9 cellular contexts compared by ENCODE assay signal in genomic region chr7:79452032-79452494, GRCh38. TPM values are rescaled to one million over a fixed set of nuclear protein-coding genes. Genes with fewer than 3 reads are reported as not detected.
DNase-seq lines count a peak whose midpoint lies in the region; ATAC-seq, FAIRE-seq and TF ChIP-seq lines count a peak whose summit lies in the region.
"Had no signal": no experiment of that assay in that cellular context is flagged by ENCODE, and none has a peak within 500 bp of the region (broad histone marks: within the 10 kb centered on the region; RNA-seq: fewer than 3 reads in every experiment).

No MANE protein-coding gene starts in this region.

- H2BK5ac ChIP-seq in mesenchymal stem cell (ENCODE audit: low read depth, low read length, poor library complexity, severe bottlenecking), result no peak overlapping the region

- POLR2A ChIA-PET in A549 (lab: Yijun Ruan, JAX), result interaction anchor here (0.8 kb wide), 1 partner anchor 154 kb away, joined by 4 read pairs; no protein-coding TSS in a partner anchor
- POLR2A ChIA-PET in SK-N-SH (lab: Yijun Ruan, JAX), result interaction anchor here (0.7 kb wide), 2 partner anchors 369 to 652 kb away, joined by 3 read pairs; no protein-coding TSS in a partner anchor

- H3K4me1 ChIP-seq in A549 (0 out of 3 replicates have a peak, but pooled peaks cover 3% of the 10 kb centered on the region), SK-N-SH (ENCODE audit: control insufficient read depth in 1 of 2, insufficient read depth in 2 of 2, low read depth in 1 of 2, low read length in 1 of 2) (peaks cover 0 to 27% of the 10 kb centered on the region in 2 experiments; a peak in 2 of 4 replicates), esophagus (ENCODE audit: control insufficient read depth in 2 of 2, insufficient read depth in 2 of 2, low read length in 1 of 2) (peaks cover 0 to 6% of the 10 kb centered on the region in 2 donors), mesenchymal stem cell (ENCODE audit: control insufficient read depth, insufficient read depth, low read depth, low read length) (peaks cover 4% of the 10 kb centered on the region), suprapubic skin (peaks cover 16% of the 10 kb centered on the region)

- H3F3A ChIP-seq in SK-N-SH (replicated peaks; ENCODE audit: insufficient read depth), result peaks cover 10% of the 10 kb centered on the region

- H3K79me2 ChIP-seq in SK-N-SH (ENCODE audit: insufficient read depth), result peaks cover 37% of the 10 kb centered on the region

- no peaks in the 10 kb centered on the region for H3K9me3 ChIP-seq in A549
- H3K9me3 ChIP-seq in SK-N-SH, result no peaks in the 10 kb centered on the region
- H3K9me3 ChIP-seq in esophagus (ENCODE audit: control insufficient read depth in 2 of 2, insufficient read depth in 1 of 2, low read depth in 1 of 2, low read length in 1 of 2), result peaks cover 0 to 2% of the 10 kb centered on the region in 2 donors
- H3K9me3 ChIP-seq in mesenchymal stem cell (ENCODE audit: control insufficient read depth, low read length), result no peaks in the 10 kb centered on the region
- H3K9me3 ChIP-seq in suprapubic skin, result no peaks in the 10 kb centered on the region

- H2AK5ac ChIP-seq in mesenchymal stem cell (ENCODE audit: low read length, severe bottlenecking), result no peak overlapping the region

- H2BK12ac ChIP-seq in mesenchymal stem cell (ENCODE audit: low read length in 2 of 2), result no peak overlapping the region

- peak overlapping the region; percentile 95 for H3K9ac ChIP-seq in SK-N-SH
- peak overlapping the region; percentile 100 for H3K9ac ChIP-seq in mesenchymal stem cell (ENCODE audit: low read length)

- TF ChIP-seq POLR2A in A549 (IDR thresholded peaks at IDR 0.05; ENCODE audit: low read length) (peak; percentile 29), suprapubic skin (IDR thresholded peaks at IDR 0.05) (peak in 1 of 2 donors; percentile 59)

- H4K91ac ChIP-seq in mesenchymal stem cell (ENCODE audit: low read length), result peak overlapping the region; percentile 75

- H3K23ac ChIP-seq in mesenchymal stem cell (ENCODE audit: low read length in 2 of 2), result no peak overlapping the region

- H3K4me2 ChIP-seq in A549 (peak overlapping the region; percentile 93), SK-N-SH (peak overlapping the region; percentile 98), mesenchymal stem cell (ENCODE audit: low read length, poor library complexity, severe bottlenecking) (peak overlapping the region; percentile 100)

- CTCF ChIA-PET in A549 (lab: Yijun Ruan, JAX), result interaction anchor here (0.5 to 1.5 kb wide), 2 partner anchors 154 to 187 kb away, joined by 3 to 4 read pairs; no protein-coding TSS in a partner anchor
- CTCF ChIA-PET in SK-N-SH (lab: Yijun Ruan, JAX), result interaction anchor here (1.1 to 2.8 kb wide), 5 partner anchors 45 to 170 kb away, joined by 3 to 15 read pairs (median 3); no protein-coding TSS in a partner anchor

- peaks cover 9 to 17% of the 10 kb centered on the region in 2 experiments for H3K36me3 ChIP-seq in SK-N-SH (replicated peaks in 1 of 2; ENCODE audit: control insufficient read depth in 1 of 2, insufficient read depth in 2 of 2, low read length in 1 of 2)
- H3K36me3 ChIP-seq in esophagus (ENCODE audit: control insufficient read depth in 2 of 2, insufficient read depth in 2 of 2, low read length in 1 of 2), result no peaks in the 10 kb centered on the region
- peaks cover 0 to 6% of the 10 kb centered on the region in 2 experiments for H3K36me3 ChIP-seq in mesenchymal stem cell (ENCODE audit: control insufficient read depth in 1 of 2, insufficient read depth in 2 of 2, low read depth in 1 of 2, low read length in 2 of 2)
- H3K36me3 ChIP-seq in suprapubic skin, result no peaks in the 10 kb centered on the region

- H3K14ac ChIP-seq in mesenchymal stem cell (ENCODE audit: low read length in 2 of 2), result no peak overlapping the region

- H3K27me3 ChIP-seq in SK-N-SH (ENCODE audit: insufficient read depth) (no peaks in the 10 kb centered on the region), esophagus (ENCODE audit: control insufficient read depth in 1 of 2, insufficient read depth in 2 of 2, low read length in 2 of 2) (no peaks in the 10 kb centered on the region), mesenchymal stem cell (ENCODE audit: control insufficient read depth in 1 of 2, insufficient read depth in 1 of 2, low read length in 2 of 2) (no peaks in the 10 kb centered on the region), suprapubic skin (peaks cover 23% of the 10 kb centered on the region)

- H2AFZ ChIP-seq in SK-N-SH (ENCODE audit: low read depth) (peak overlapping the region; percentile 78), mesenchymal stem cell (ENCODE audit: low read depth, low read length) (no peak overlapping the region)

- DNase-seq in A549 (ENCODE audit: low read depth in 1 of 2, low spot score in 1 of 2) (peak; percentile 82 to 90), GOT3 (lab: John Stamatoyannopoulos, UW) (peak; percentile 3), SK-N-SH (peak; percentile 91), mesenchymal stem cell (peak; percentile 90), suprapubic skin (ENCODE audit: low spot score in 2 of 2) (peak; percentile 92 to 93), LoVo (ENCODE audit: low spot score) (no peak)

- peaks cover 22% of the 10 kb centered on the region for H3K79me1 ChIP-seq in mesenchymal stem cell (replicated peaks; ENCODE audit: low read length, poor library complexity, severe bottlenecking)

- peak overlapping the region; percentile 89 for H4K8ac ChIP-seq in mesenchymal stem cell (ENCODE audit: low read length)

- H4K20me1 ChIP-seq in SK-N-SH (ENCODE audit: insufficient read depth), result no peaks in the 10 kb centered on the region

- FAIRE-seq in A549 (lab: Jason Lieb, UNC), result no peak
- FAIRE-seq: GM12878 had no signal

- H3K4ac ChIP-seq in mesenchymal stem cell (ENCODE audit: low read depth in 1 of 2, low read length in 2 of 2), result peak overlapping the region; percentile 89 to 95

- 2% methylated on average over 21 of the region's 27 CpGs for WGBS in A549 (ENCODE audit: missing lambda C conversion rate)
- 2% methylated on average over 26 of the region's 27 CpGs for WGBS in SK-N-SH (ENCODE audit: low lambda C conversion rate)
- WGBS in esophagus, 2 donors, result 2% methylated on average over 26 to 27 of the region's 27 CpGs
- WGBS in mesenchymal stem cell, result under 1% methylated on average over 17 of the region's 27 CpGs
- under 1% methylated on average over 14 of the region's 27 CpGs for WGBS in suprapubic skin

- TF ChIP-seq EP300 in A549 (IDR thresholded peaks at IDR 0.05), result 0 out of 5 replicates have a peak, but pooled peaks of 1 of the 2 experiments have one; percentile 29
- TF ChIP-seq EP300 in SK-N-SH (IDR thresholded peaks at IDR 0.05; ENCODE audit: borderline replicate concordance in 1 of 2, low read depth in 1 of 2, low read length in 1 of 2), result peak in 1 of 2 experiments; percentile 32; a peak in 2 of 4 replicates
- no peak for TF ChIP-seq EP300 in suprapubic skin (IDR thresholded peaks at IDR 0.05)

- H3K9me2 ChIP-seq in SK-N-SH, result no peaks in the 10 kb centered on the region; the same call in 1 of the 2 replicates

- H3K4me3 ChIP-seq in A549 (peak overlapping the region; percentile 85), SK-N-SH (ENCODE audit: low read depth in 2 of 2, low read length in 1 of 2) (peak overlapping the region; percentile 66 to 82), esophagus (ENCODE audit: low read depth in 1 of 2, low read length in 2 of 2) (peak overlapping the region; percentile 34 to 53), mesenchymal stem cell (ENCODE audit: insufficient read depth in 1 of 2, low read depth in 1 of 2, low read length in 2 of 2) (peak overlapping the region; percentile 87 to 92), suprapubic skin (peak overlapping the region; percentile 70)
- H3K4me3 ChIP-seq: GM12878 had no signal

- peak overlapping the region; percentile 92 to 99 for H3K18ac ChIP-seq in mesenchymal stem cell (ENCODE audit: low read depth in 1 of 2, low read length in 2 of 2)

- H3K27ac ChIP-seq in A549 (peak overlapping the region; percentile 87 to 92), SK-N-SH (ENCODE audit: low read depth in 2 of 2, low read length in 1 of 2) (peak overlapping the region; percentile 88 to 96), esophagus (ENCODE audit: low read depth in 2 of 2, low read length in 1 of 2) (peak overlapping the region; percentile 78 to 92), mesenchymal stem cell (ENCODE audit: low read length, poor library complexity, severe bottlenecking) (peak overlapping the region; percentile 11), suprapubic skin (peak overlapping the region; percentile 95)

- TF ChIP-seq RAD21 in A549 (conservative IDR thresholded peaks at IDR 0.05 in 1 of 2, IDR thresholded peaks at IDR 0.05 in 1 of 2), result no peak
- peak; percentile 1; the same call in 1 of the 2 replicates for TF ChIP-seq RAD21 in SK-N-SH (IDR thresholded peaks at IDR 0.05; ENCODE audit: low read length)

- TF ChIP-seq CTCF in A549 (IDR thresholded peaks at IDR 0.05), result no peak
- no peak for TF ChIP-seq CTCF in SK-N-SH (IDR thresholded peaks at IDR 0.05)
- TF ChIP-seq CTCF in suprapubic skin (IDR thresholded peaks at IDR 0.05), result no peak

- ATAC-seq in A549 (peak; percentile 87 to 95), HG02840 (IDR thresholded peaks at IDR 0.05; ENCODE audit: low FRiP score, unreplicated experiment) (no peak)
- ATAC-seq: GM12878 had no signal

- H2BK15ac ChIP-seq in mesenchymal stem cell (ENCODE audit: low read depth, poor library complexity, severe bottlenecking), result peak overlapping the region; percentile 96

- peak overlapping the region; percentile 81 for H2BK120ac ChIP-seq in mesenchymal stem cell (ENCODE audit: low read depth, low read length)

TF ChIP-seq in A549, 52 proteins besides CTCF, POLR2A, EP300 and RAD21 (continues in another document):
- TF ChIP-seq MAZ (IDR thresholded peaks at IDR 0.05; ENCODE audit: borderline replicate concordance, low read depth, low read length) (no peak), TP53 (CRISPR knock-in tag; IDR thresholded peaks at IDR 0.05) (no peak), RCOR1 (IDR thresholded peaks at IDR 0.05; ENCODE audit: low read depth, low read length) (no peak)

TF ChIP-seq in SK-N-SH, 30 proteins besides CTCF, POLR2A, EP300 and RAD21 (continues in another document):
- no peak for TF ChIP-seq NRF1 (IDR thresholded peaks at IDR 0.05; ENCODE audit: low read depth, low read length)
- TF ChIP-seq SIN3A (IDR thresholded peaks at IDR 0.05; ENCODE audit: borderline replicate concordance, low read depth, low read length), result peak; percentile 92; the same call in 1 of the 2 replicates

RNA-seq across cellular contexts. Expression of gene MAGI2, which starts 1.4 kb away (rescaled TPM):
- 0.78 and 0.81 TPM in 2 replicates for polyA plus RNA-seq in A549 (2011; rRNA removed)
- 0.15 and 0.22 TPM in 2 replicates for polyA plus RNA-seq in A549 (2012; cell fraction: cytosol; rRNA removed)
- 0.10 and 0.20 TPM in 2 replicates for polyA plus RNA-seq in A549 (2012; cell fraction: nucleus; rRNA removed)
- 0.35 to 0.53 TPM (median 0.48 TPM) in 3 replicates for polyA plus RNA-seq in A549 (2017; fragmentation: RNase III; extraction: RNeasy Plus Mini Kit Qiagen cat#74134 plus additional on column Dnase treatment)
- 1.3 and 1.5 TPM in 2 replicates for polyA minus RNA-seq in A549 (2011; rRNA and poly(A)+ RNA removed)
- polyA plus RNA-seq in SK-N-SH (2012; rRNA removed), result 1.1 and 1.2 TPM in 2 replicates
- polyA plus RNA-seq in SK-N-SH (2012; cell fraction: cytosol; rRNA removed), result 1.5 TPM in 2 replicates
- polyA plus RNA-seq in SK-N-SH (2012; cell fraction: nucleus; rRNA removed), result 1.7 and 3.3 TPM in 2 replicates
- polyA plus RNA-seq in esophagus, result under 1 TPM; 0.67 to 0.79 TPM
- polyA plus RNA-seq in mesenchymal stem cell (2013, experiment 1 of 2), result 4.1 TPM
- polyA plus RNA-seq in mesenchymal stem cell (2013, experiment 2 of 2), result 3.9 TPM
- total RNA-seq in suprapubic skin, result 1 to 10 TPM in 3 of 4 donors, under 1 TPM in 1; 0.98 to 4.8 (median 2.5) TPM

Comparison
In these comparisons a context has a peak if more than half of its experiments do, and no peak if none do; other contexts are left out.
1. H3K27ac ChIP-seq: peak in every context shown above with its lines; median percentile 95 in suprapubic skin; 92 in SK-N-SH; 90 in A549; 85 in esophagus; 11 in mesenchymal stem cell.
2. Of the 12 proteins assayed by ChIP-seq in both A549 and SK-N-SH: peak only in A549: none; only in SK-N-SH: CHD2, FOSL2, PBX3, RAD21, RFX5 and SMC3; in both: MAX and USF2; in neither: 3; mixed calls (peak in some experiments, not most) for 1.